In genomic region chr12:132610051-132610759, GRCh38 we compare ENCODE assay signal across 7 cellular contexts. TPM values are rescaled to one million over a fixed set of nuclear protein-coding genes. Genes with fewer than 3 reads are reported as not detected.
DNase-seq lines count a peak whose midpoint lies in the region; ATAC-seq, FAIRE-seq and TF ChIP-seq lines count a peak whose summit lies in the region.

Gene LRCOL1, minus strand, starts transcription at chr12:132610582. Its CDS starts 4,331 bp downstream, at chr12:132606251.

- CTCF ChIA-PET in T-cell (lab: Charles Lee) (no interaction called here), OCI-LY7 (lab: Charles Lee; ENCODE audit: unreplicated experiment) (no interaction called here)

- H3K79me2 ChIP-seq in GM23248 (ENCODE audit: insufficient read depth) (no peaks in the 10 kb centered on the region), OCI-LY7 (ENCODE audit: insufficient read depth, low read depth, low read length) (no peaks in the 10 kb centered on the region)

- no peaks in the 10 kb centered on the region for H3K36me3 Mint-ChIP-seq in T-cell

- H3K36me3 ChIP-seq in GM23248 (ENCODE audit: low read depth) (no peaks in the 10 kb centered on the region), skeletal muscle satellite cell (ENCODE audit: insufficient read depth, low read length) (no peaks in the 10 kb centered on the region), OCI-LY7 (ENCODE audit: insufficient read depth, low read length) (no peaks in the 10 kb centered on the region)

- H4K20me1 ChIP-seq in GM23248 (ENCODE audit: insufficient read depth): no peaks in the 10 kb centered on the region
- no peaks in the 10 kb centered on the region for H4K20me1 ChIP-seq in OCI-LY7 (ENCODE audit: insufficient read depth, low read length)

- ATAC-seq in T-cell (replicated peaks in 1 of 4) (peak in 2 of 4 experiments; percentile 43 to 60), left ventricle myocardium superior (peak; percentile 63), HG03159 (IDR thresholded peaks at IDR 0.05; ENCODE audit: unreplicated experiment) (no peak)

- BruUV-seq in OCI-LY7 (replicated peaks; lab: Mats Ljungman, UMichigan): no TSS peak

- no peak for TF ChIP-seq CTCF in OCI-LY7 (conservative IDR thresholded peaks at IDR 0.05; ENCODE audit: low read length)
- no peak for TF ChIP-seq CTCF in D721Med (IDR thresholded peaks at IDR 0.05; ENCODE audit: insufficient read depth, missing control alignments)

- H3K4me2 ChIP-seq in GM23248 (ENCODE audit: unreplicated experiment): no peak within 1 kb of the TSS
- peak within 1 kb of the TSS; percentile 75 for H3K4me2 ChIP-seq in skeletal muscle satellite cell (ENCODE audit: low read length)
- H3K4me2 ChIP-seq in OCI-LY7 (ENCODE audit: low read length): no peak within 1 kb of the TSS

- H3K4me3 ChIP-seq in GM23248: 0 out of 2 replicates have a peak within 1 kb of the TSS, but pooled peaks have one; percentile 6
- peak within 1 kb of the TSS; percentile 46 for H3K4me3 ChIP-seq in skeletal muscle satellite cell (ENCODE audit: low read length)
- no peak within 1 kb of the TSS for H3K4me3 ChIP-seq in OCI-LY7 (ENCODE audit: low read depth, low read length, poor library complexity, severe bottlenecking)

- in situ Hi-C loops in GM23248 (cut with MboI): loop anchor here (10.0 to 25.0 kb wide), 2 partner anchors 195 to 448 kb away; no protein-coding TSS in a partner anchor

- no peak within 1 kb of the TSS for H3K27ac Mint-ChIP-seq in T-cell

- H3K27me3 ChIP-seq in GM23248 (replicated peaks; ENCODE audit: insufficient read depth): peaks cover 57% of the 10 kb centered on the region
- H3K27me3 ChIP-seq in skeletal muscle satellite cell (ENCODE audit: control insufficient read depth, insufficient read depth, low read length): peaks cover 77% of the 10 kb centered on the region

- H3K27ac ChIP-seq in GM23248: no peak within 1 kb of the TSS
- H3K27ac ChIP-seq in OCI-LY7 (ENCODE audit: low read depth, low read length, poor library complexity, severe bottlenecking): no peak within 1 kb of the TSS

- POLR2A ChIA-PET in T-cell (lab: Charles Lee) (no interaction called here), OCI-LY7 (lab: Charles Lee) (no interaction called here)

- H3K4me3 Mint-ChIP-seq in T-cell: peak within 1 kb of the TSS in 2 of 3 donors; percentile 34 to 75

- peaks cover 38 to 44% of the 10 kb centered on the region in 2 donors for H3K27me3 Mint-ChIP-seq in T-cell

- 40 to 45% methylated on average over 32 to 35 of the region's 35 CpGs for WGBS in GM23248 (ENCODE audit: low coverage in 1 of 2, low lambda C conversion rate in 2 of 2, missing lambda C conversion rate in 2 of 2), 2 experiments

- no peak for FAIRE-seq in D721Med (lab: Jason Lieb, UNC)

- H3F3A ChIP-seq in GM23248 (ENCODE audit: insufficient read depth): no peaks in the 10 kb centered on the region

- H3K9me3 ChIP-seq in GM23248 (ENCODE audit: low read depth) (no peaks in the 10 kb centered on the region), skeletal muscle satellite cell (replicated peaks; ENCODE audit: low read length) (no peaks in the 10 kb centered on the region), OCI-LY7 (ENCODE audit: low read length) (no peaks in the 10 kb centered on the region)

- H3K9me2 ChIP-seq in GM23248 (ENCODE audit: insufficient read depth) (no peaks in the 10 kb centered on the region), OCI-LY7 (ENCODE audit: insufficient read depth, low read length) (no peaks in the 10 kb centered on the region)

- peak; percentile 77 for DNase-seq in GM23248
- no peak for DNase-seq in T-cell
- DNase-seq in left ventricle myocardium superior: peak; percentile 70
- DNase-seq in OCI-LY7 (ENCODE audit: low spot score): no peak
- no peak for DNase-seq in D721Med (ENCODE audit: insufficient read length, low spot score)

- H2AFZ ChIP-seq in GM23248 (no peak within 1 kb of the TSS), OCI-LY7 (ENCODE audit: low read length) (no peak within 1 kb of the TSS)

- no peak within 1 kb of the TSS for H3K9ac ChIP-seq in GM23248
- H3K9ac ChIP-seq in skeletal muscle satellite cell (ENCODE audit: low read depth, low read length): no peak within 1 kb of the TSS

- H3K9me3 Mint-ChIP-seq in T-cell: no peaks in the 10 kb centered on the region

- H3K4me1 Mint-ChIP-seq in T-cell: peaks cover 8 to 15% (median 8%) of the 10 kb centered on the region in 3 donors

- no peaks in the 10 kb centered on the region for H3K4me1 ChIP-seq in GM23248 (ENCODE audit: insufficient read depth)
- peaks cover 18% of the 10 kb centered on the region for H3K4me1 ChIP-seq in skeletal muscle satellite cell (ENCODE audit: control insufficient read depth, insufficient read depth, low read length)
- H3K4me1 ChIP-seq in OCI-LY7 (ENCODE audit: insufficient read depth, low read length, poor library complexity, severe bottlenecking): peaks cover 9% of the 10 kb centered on the region

- intact Hi-C loops in left ventricle myocardium superior (cut with micrococcal nuclease) (loop anchor here (10.0 kb wide), 1 partner anchor 195 kb away; no protein-coding TSS in a partner anchor), OCI-LY7 (cut with micrococcal nuclease; ENCODE audit: unreplicated experiment) (no loop called here)

RNA-seq across cellular contexts. Expression of gene LRCOL1, which starts in this region (rescaled TPM):
- total RNA-seq in GM23248 (2014; rRNA removed; shearing (Covaris generic)): not detected in 2 replicates
- polyA plus RNA-seq in GM23248 (2016; fragmentation: Nextera tagmentation; extraction: Ambion mirVana): not detected in 2 replicates
- total RNA-seq in T-cell (not detected), left ventricle myocardium superior (not detected), OCI-LY7 (2022) (not detected in 2 replicates)
- total RNA-seq in skeletal muscle satellite cell (2012; rRNA removed): not detected in 2 replicates
- total RNA-seq in OCI-LY7 (2014; rRNA removed; shearing (Covaris generic)): not detected in 2 replicates

Comparison
In these comparisons a context has a peak if more than half of its experiments do, and no peak if none do; other contexts are left out.
1. Peak in DNase-seq and H3K4me3 ChIP-seq in GM23248; RNA of the gene not detected or under 1 TPM.
2. Peak in DNase-seq and ATAC-seq in left ventricle myocardium superior; RNA of the gene not detected or under 1 TPM.